ENCODE assay signal across 1 cellular context in the genomic region with DNA sequence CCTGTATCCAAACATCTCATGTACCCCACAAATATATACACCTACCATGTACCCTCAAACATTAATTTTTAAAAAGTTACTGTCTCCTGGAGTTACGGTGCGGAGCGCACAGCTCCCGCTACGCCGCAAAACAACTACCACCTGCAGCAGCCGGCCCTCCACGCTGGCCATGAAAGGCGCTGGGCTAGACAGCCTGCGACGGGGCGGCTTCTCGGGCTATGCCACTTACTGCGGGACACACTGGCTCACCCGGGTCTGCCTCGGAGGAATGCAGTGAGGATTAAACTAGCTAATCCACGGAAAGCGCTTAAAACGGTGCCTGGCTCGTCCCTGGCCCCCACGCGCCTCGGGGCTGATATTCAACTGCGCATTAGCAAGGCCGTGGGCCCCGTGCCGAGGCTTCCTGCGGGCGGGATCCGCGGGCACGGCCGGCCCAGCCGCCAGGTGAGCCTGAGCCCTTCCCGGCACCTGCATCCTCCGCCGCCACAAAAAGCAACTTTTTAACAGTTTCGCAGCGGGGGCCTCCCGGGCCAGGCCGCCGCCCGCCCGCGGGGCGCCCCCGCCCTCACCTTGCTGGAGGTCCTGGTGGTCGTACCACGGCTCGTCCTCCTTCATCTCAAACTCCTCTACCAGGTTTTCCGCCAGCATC.
TF ChIP-seq lines count a peak whose summit lies in the region.

No MANE protein-coding gene starts in this region.

TF ChIP-seq in HepG2, 621 proteins besides CTCF, POLR2A, EP300 and RAD21 (continued from another document and continues in another):
- TF ChIP-seq SMAD9 (CRISPR knock-in tag; IDR thresholded peaks at IDR 0.05) (peak; percentile 73; the same call in 1 of the 2 replicates), ZNF350 (CRISPR knock-in tag; IDR thresholded peaks at IDR 0.05; ENCODE audit: borderline replicate concordance, low read depth) (peak; percentile 44; the same call in 1 of the 2 replicates), BRD4 (CRISPR knock-in tag; IDR thresholded peaks at IDR 0.05) (peak; percentile 84), ZNF530 (CRISPR knock-in tag; IDR thresholded peaks at IDR 0.05; ENCODE audit: low read depth) (0 out of 2 replicates have a peak, but pooled peaks have one; percentile 62), PAXIP1 (CRISPR knock-in tag; conservative IDR thresholded peaks at IDR 0.05) (0 out of 2 replicates have a peak, but pooled peaks have one; percentile 17), SIN3B (IDR thresholded peaks at IDR 0.05; ENCODE audit: low read length) (no peak; the same call in 1 of the 2 replicates), HMGA1 (CRISPR knock-in tag; conservative IDR thresholded peaks at IDR 0.05) (no peak), ZFP82 (CRISPR knock-in tag; IDR thresholded peaks at IDR 0.05; ENCODE audit: borderline replicate concordance) (no peak; the same call in 1 of the 2 replicates), SATB2 (CRISPR knock-in tag; IDR thresholded peaks at IDR 0.05) (peak; percentile 39; the same call in 1 of the 2 replicates), MTF2 (CRISPR knock-in tag; IDR thresholded peaks at IDR 0.05; ENCODE audit: borderline replicate concordance) (peak; percentile 55; the same call in 1 of the 2 replicates), ZNF841 (CRISPR knock-in tag; IDR thresholded peaks at IDR 0.05; ENCODE audit: borderline replicate concordance) (peak; percentile 56; the same call in 1 of the 2 replicates), ZNF543 (CRISPR knock-in tag; IDR thresholded peaks at IDR 0.05) (peak; percentile 68; the same call in 1 of the 2 replicates), ZNF264 (CRISPR knock-in tag; IDR thresholded peaks at IDR 0.05) (peak; percentile 66; the same call in 1 of the 2 replicates), HOXA3 (CRISPR knock-in tag; IDR thresholded peaks at IDR 0.05) (peak; percentile 50; the same call in 1 of the 2 replicates), ZNF839 (CRISPR knock-in tag; IDR thresholded peaks at IDR 0.05; ENCODE audit: borderline replicate concordance) (0 out of 2 replicates have a peak, but pooled peaks have one; percentile 54), POGK (CRISPR knock-in tag; conservative IDR thresholded peaks at IDR 0.05) (peak; percentile 18; the same call in 1 of the 2 replicates), MEIS2 (CRISPR knock-in tag; IDR thresholded peaks at IDR 0.05) (peak; percentile 25), SRSF1 (optimal IDR thresholded peaks at IDR 0.05; ENCODE audit: low read depth, low read length) (no peak), MIER3 (CRISPR knock-in tag; IDR thresholded peaks at IDR 0.05; ENCODE audit: borderline replicate concordance) (peak; percentile 29; the same call in 1 of the 2 replicates), FOXP1 (IDR thresholded peaks at IDR 0.05) (no peak), FOXP1 (CRISPR knock-in tag; IDR thresholded peaks at IDR 0.05) (no peak), ZIK1 (CRISPR knock-in tag; IDR thresholded peaks at IDR 0.05; ENCODE audit: borderline replicate concordance, low read depth) (no peak), ZNF747 (CRISPR knock-in tag; IDR thresholded peaks at IDR 0.05; ENCODE audit: borderline replicate concordance) (peak; percentile 61; the same call in 1 of the 2 replicates), HDAC1 (CRISPR knock-in tag; IDR thresholded peaks at IDR 0.05) (peak; percentile 70), GABPB1 (CRISPR knock-in tag; IDR thresholded peaks at IDR 0.05) (0 out of 2 replicates have a peak, but pooled peaks have one; percentile 43)
- TF ChIP-seq, protein P1, sequence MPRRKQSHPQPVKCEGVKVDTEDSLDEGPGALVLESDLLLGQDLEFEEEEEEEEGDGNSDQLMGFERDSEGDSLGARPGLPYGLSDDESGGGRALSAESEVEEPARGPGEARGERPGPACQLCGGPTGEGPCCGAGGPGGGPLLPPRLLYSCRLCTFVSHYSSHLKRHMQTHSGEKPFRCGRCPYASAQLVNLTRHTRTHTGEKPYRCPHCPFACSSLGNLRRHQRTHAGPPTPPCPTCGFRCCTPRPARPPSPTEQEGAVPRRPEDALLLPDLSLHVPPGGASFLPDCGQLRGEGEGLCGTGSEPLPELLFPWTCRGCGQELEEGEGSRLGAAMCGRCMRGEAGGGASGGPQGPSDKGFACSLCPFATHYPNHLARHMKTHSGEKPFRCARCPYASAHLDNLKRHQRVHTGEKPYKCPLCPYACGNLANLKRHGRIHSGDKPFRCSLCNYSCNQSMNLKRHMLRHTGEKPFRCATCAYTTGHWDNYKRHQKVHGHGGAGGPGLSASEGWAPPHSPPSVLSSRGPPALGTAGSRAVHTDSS (CRISPR knock-in tag; conservative IDR thresholded peaks at IDR 0.05): no peak
- TF ChIP-seq, protein P2, sequence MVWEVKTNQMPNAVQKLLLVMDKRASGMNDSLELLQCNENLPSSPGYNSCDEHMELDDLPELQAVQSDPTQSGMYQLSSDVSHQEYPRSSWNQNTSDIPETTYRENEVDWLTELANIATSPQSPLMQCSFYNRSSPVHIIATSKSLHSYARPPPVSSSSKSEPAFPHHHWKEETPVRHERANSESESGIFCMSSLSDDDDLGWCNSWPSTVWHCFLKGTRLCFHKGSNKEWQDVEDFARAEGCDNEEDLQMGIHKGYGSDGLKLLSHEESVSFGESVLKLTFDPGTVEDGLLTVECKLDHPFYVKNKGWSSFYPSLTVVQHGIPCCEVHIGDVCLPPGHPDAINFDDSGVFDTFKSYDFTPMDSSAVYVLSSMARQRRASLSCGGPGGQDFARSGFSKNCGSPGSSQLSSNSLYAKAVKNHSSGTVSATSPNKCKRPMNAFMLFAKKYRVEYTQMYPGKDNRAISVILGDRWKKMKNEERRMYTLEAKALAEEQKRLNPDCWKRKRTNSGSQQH (CRISPR knock-in tag; IDR thresholded peaks at IDR 0.05; ENCODE audit: low read depth): peak; percentile 81; the same call in 1 of the 2 replicates
- TF ChIP-seq, protein P3, sequence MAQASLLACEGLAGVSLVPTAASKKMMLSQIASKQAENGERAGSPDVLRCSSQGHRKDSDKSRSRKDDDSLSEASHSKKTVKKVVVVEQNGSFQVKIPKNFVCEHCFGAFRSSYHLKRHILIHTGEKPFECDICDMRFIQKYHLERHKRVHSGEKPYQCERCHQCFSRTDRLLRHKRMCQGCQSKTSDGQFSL (CRISPR knock-in tag; IDR thresholded peaks at IDR 0.05): no peak
- TF ChIP-seq, protein P4, sequence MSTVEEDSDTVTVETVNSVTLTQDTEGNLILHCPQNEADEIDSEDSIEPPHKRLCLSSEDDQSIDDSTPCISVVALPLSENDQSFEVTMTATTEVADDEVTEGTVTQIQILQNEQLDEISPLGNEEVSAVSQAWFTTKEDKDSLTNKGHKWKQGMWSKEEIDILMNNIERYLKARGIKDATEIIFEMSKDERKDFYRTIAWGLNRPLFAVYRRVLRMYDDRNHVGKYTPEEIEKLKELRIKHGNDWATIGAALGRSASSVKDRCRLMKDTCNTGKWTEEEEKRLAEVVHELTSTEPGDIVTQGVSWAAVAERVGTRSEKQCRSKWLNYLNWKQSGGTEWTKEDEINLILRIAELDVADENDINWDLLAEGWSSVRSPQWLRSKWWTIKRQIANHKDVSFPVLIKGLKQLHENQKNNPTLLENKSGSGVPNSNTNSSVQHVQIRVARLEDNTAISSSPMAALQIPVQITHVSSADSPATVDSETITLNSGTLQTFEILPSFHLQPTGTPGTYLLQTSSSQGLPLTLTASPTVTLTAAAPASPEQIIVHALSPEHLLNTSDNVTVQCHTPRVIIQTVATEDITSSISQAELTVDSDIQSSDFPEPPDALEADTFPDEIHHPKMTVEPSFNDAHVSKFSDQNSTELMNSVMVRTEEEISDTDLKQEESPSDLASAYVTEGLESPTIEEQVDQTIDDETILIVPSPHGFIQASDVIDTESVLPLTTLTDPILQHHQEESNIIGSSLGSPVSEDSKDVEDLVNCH (CRISPR knock-in tag; IDR thresholded peaks at IDR 0.05): no peak
- TF ChIP-seq, protein P5, sequence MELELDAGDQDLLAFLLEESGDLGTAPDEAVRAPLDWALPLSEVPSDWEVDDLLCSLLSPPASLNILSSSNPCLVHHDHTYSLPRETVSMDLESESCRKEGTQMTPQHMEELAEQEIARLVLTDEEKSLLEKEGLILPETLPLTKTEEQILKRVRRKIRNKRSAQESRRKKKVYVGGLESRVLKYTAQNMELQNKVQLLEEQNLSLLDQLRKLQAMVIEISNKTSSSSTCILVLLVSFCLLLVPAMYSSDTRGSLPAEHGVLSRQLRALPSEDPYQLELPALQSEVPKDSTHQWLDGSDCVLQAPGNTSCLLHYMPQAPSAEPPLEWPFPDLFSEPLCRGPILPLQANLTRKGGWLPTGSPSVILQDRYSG (CRISPR knock-in tag; IDR thresholded peaks at IDR 0.05): peak; percentile 8; the same call in 1 of the 2 replicates
- TF ChIP-seq, protein P6, sequence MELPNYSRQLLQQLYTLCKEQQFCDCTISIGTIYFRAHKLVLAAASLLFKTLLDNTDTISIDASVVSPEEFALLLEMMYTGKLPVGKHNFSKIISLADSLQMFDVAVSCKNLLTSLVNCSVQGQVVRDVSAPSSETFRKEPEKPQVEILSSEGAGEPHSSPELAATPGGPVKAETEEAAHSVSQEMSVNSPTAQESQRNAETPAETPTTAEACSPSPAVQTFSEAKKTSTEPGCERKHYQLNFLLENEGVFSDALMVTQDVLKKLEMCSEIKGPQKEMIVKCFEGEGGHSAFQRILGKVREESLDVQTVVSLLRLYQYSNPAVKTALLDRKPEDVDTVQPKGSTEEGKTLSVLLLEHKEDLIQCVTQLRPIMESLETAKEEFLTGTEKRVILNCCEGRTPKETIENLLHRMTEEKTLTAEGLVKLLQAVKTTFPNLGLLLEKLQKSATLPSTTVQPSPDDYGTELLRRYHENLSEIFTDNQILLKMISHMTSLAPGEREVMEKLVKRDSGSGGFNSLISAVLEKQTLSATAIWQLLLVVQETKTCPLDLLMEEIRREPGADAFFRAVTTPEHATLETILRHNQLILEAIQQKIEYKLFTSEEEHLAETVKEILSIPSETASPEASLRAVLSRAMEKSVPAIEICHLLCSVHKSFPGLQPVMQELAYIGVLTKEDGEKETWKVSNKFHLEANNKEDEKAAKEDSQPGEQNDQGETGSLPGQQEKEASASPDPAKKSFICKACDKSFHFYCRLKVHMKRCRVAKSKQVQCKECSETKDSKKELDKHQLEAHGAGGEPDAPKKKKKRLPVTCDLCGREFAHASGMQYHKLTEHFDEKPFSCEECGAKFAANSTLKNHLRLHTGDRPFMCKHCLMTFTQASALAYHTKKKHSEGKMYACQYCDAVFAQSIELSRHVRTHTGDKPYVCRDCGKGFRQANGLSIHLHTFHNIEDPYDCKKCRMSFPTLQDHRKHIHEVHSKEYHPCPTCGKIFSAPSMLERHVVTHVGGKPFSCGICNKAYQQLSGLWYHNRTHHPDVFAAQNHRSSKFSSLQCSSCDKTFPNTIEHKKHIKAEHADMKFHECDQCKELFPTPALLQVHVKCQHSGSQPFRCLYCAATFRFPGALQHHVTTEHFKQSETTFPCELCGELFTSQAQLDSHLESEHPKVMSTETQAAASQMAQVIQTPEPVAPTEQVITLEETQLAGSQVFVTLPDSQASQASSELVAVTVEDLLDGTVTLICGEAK (IDR thresholded peaks at IDR 0.05): no peak
- TF ChIP-seq, protein P6 (CRISPR knock-in tag; IDR thresholded peaks at IDR 0.05): peak; percentile 67; the same call in 1 of the 2 replicates
